Comparison of ENCODE assay signal across 8 cellular contexts in the genomic region with DNA sequence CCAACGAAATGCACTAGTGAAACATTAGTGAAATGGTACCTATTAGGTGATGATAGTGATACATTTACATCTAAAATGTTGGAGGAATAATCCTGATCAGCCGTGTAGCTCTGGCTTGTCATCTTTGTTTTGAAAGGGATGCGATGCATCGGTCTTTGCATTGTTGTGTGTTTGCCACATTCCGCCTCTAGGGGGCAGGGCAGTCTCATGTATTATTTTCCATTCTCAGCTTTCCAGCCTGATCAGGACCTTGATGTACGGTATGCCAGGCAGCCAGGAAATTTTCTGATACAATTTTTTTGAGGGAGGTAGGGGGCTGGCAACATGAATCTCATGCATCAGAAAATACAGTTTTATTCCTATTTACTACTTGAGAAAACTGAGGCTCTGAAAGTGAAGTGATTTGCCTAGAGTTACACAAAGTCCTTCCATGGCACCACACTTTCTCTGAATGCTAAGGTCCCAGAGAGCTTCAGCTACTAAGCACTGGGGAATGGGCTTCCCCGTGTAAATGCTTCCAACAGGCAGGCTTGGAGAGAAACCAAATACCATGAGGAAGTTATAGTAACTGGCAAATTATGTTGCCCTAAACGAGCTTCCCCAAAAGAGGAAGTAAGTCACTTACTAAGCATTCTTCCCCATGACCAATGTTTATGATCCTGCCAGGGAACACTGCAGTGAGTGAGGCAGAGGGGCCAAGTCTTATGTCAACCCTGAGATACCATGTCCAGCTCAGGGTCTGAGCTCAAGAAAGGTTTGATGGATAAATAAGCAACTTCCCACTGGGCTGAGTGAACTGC. TPM values are rescaled to one million over a fixed set of nuclear protein-coding genes. Genes with fewer than 3 reads are reported as not detected.
DNase-seq lines count a peak whose midpoint lies in the region; ATAC-seq and TF ChIP-seq lines count a peak whose summit lies in the region.

No MANE protein-coding gene starts in this region.

- no peaks in the 10 kb centered on the region for H3K36me3 ChIP-seq in MG63
- no peaks in the 10 kb centered on the region for H3K36me3 ChIP-seq in hepatocyte (replicated peaks; ENCODE audit: insufficient read depth, low read depth)
- H3K36me3 ChIP-seq in spleen = no peaks in the 10 kb centered on the region

- H3K4me1 ChIP-seq in hepatocyte (ENCODE audit: insufficient read depth) = no peaks in the 10 kb centered on the region
- H3K4me1 ChIP-seq in spleen = peaks cover 0 to 16% (median 8%) of the 10 kb centered on the region in 6 donors

- WGBS in hepatocyte (ENCODE audit: low lambda C conversion rate, missing lambda C conversion rate) = 29% methylated on average over 8 of the region's 8 CpGs
- WGBS in spleen, 5 donors = 5 to 11% (median 8%) methylated on average over 7 to 8 of the region's 8 CpGs

- no peak for ATAC-seq in activated CD4-positive, CD25-positive, alpha-beta regulatory T cell treated with anti-CD3 and anti-CD28 coated beads, Interleukin-2, amount 50 U/mL, for 24 hours
- no peak for ATAC-seq in GM21526 (IDR thresholded peaks at IDR 0.05; ENCODE audit: low FRiP score, unreplicated experiment)

- H3K9me2 ChIP-seq in hepatocyte (replicated peaks; ENCODE audit: insufficient read depth) = no peaks in the 10 kb centered on the region

- no peak overlapping the region for H3K4me3 ChIP-seq in MG63
- no peak overlapping the region for H3K4me3 ChIP-seq in astrocyte of the spinal cord (ENCODE audit: low read depth, low read length)
- H3K4me3 ChIP-seq in hepatocyte = no peak overlapping the region
- H3K4me3 ChIP-seq in spleen = peak overlapping the region in 1 of 8 donors; percentile 7

- TF ChIP-seq POLR2A in spleen (IDR thresholded peaks at IDR 0.05) = no peak

- TF ChIP-seq CTCF in astrocyte of the spinal cord (IDR thresholded peaks at IDR 0.05; ENCODE audit: low read depth, low read length) = peak; percentile 80
- TF ChIP-seq CTCF in hepatocyte (IDR thresholded peaks at IDR 0.05; ENCODE audit: poor library complexity) = peak; percentile 70
- TF ChIP-seq CTCF in spleen (IDR thresholded peaks at IDR 0.05 in 8 of 11, conservative IDR thresholded peaks at IDR 0.05 in 3 of 11) = peak; percentile 39 to 86 (median 79)

- H3K4me2 ChIP-seq in hepatocyte = no peak overlapping the region

- peak; percentile 2 to 37 (median 27) for DNase-seq in activated CD4-positive, CD25-positive, alpha-beta regulatory T cell (lab: John Stamatoyannopoulos, UW)
- DNase-seq in MG63 (peak; percentile 59), T-helper 9 cell (peak; percentile 60), astrocyte of the spinal cord (ENCODE audit: low read depth, low spot score) (peak; percentile 52), hepatocyte (ENCODE audit: low spot score) (peak; percentile 69), spleen (no peak)

- no peaks in the 10 kb centered on the region for H3K9me3 ChIP-seq in MG63
- no peaks in the 10 kb centered on the region for H3K9me3 ChIP-seq in hepatocyte (ENCODE audit: low read depth)
- no peaks in the 10 kb centered on the region for H3K9me3 ChIP-seq in spleen

- H3K27ac ChIP-seq in hepatocyte (no peak overlapping the region), spleen (peak overlapping the region in 4 of 8 donors; percentile 11 to 70 (median 63))

- H4K20me1 ChIP-seq in hepatocyte (ENCODE audit: insufficient read depth, poor library complexity, severe bottlenecking) = no peaks in the 10 kb centered on the region

- H2AFZ ChIP-seq in hepatocyte = no peak overlapping the region

- intact Hi-C loops in spleen (cut with DNase I; ENCODE audit: low total_unique reads) = no loop called here

- H3K79me2 ChIP-seq in hepatocyte = no peaks in the 10 kb centered on the region

- in situ Hi-C loops in astrocyte of the spinal cord (cut with HindIII; ENCODE audit: low sequenced_read_pairs) = no loop called here

- no peaks in the 10 kb centered on the region for H3K27me3 ChIP-seq in MG63
- H3K27me3 ChIP-seq in hepatocyte = no peaks in the 10 kb centered on the region
- H3K27me3 ChIP-seq in spleen (replicated peaks in 1 of 7) = peaks cover 0 to 14% (median 6%) of the 10 kb centered on the region in 7 donors

RNA-seq across cellular contexts. Expression of gene IQSEC2, which starts 31.8 kb away (rescaled TPM):
- 3.4 and 5.7 TPM in 2 replicates for total RNA-seq in MG63 (2014; rRNA removed; shearing (Covaris generic); ENCODE audit: low replicate concordance)
- total RNA-seq in hepatocyte (7.0 and 8.4 TPM in 2 replicates), spleen (10 to 100 TPM in 4 of 7 donors, 1 to 10 TPM in 3; 6.8 to 15.7 (median 10.5) TPM)
- polyA plus RNA-seq in hepatocyte (3.7 and 4.4 TPM in 2 replicates), spleen (1 to 10 TPM; 5.2 to 8.0 (median 5.5) TPM)
